In genomic region chr16:57785924-57786323, GRCh38 we compare ENCODE assay signal across 17 cellular contexts. TPM values are rescaled to one million over a fixed set of nuclear protein-coding genes. Genes with fewer than 3 reads are reported as not detected.
DNase-seq lines count a peak whose midpoint lies in the region; ATAC-seq and TF ChIP-seq lines count a peak whose summit lies in the region.
"Had no signal": no experiment of that assay in that cellular context is flagged by ENCODE, and none has a peak within 500 bp of the region (broad histone marks: within the 10 kb centered on the region; RNA-seq: fewer than 3 reads in every experiment).

No MANE protein-coding gene starts in this region.

- no peaks in the 10 kb centered on the region for H3K9me3 ChIP-seq in left ventricle myocardium inferior (replicated peaks)
- H3K9me3 ChIP-seq: BLaER1 treated with 17β-estradiol and CSF1 and Interleukin-3, amounts not matched to agents 10 nM and 100 nM had no signal

- DNase-seq in left ventricle myocardium inferior (no peak), left ventricle myocardium superior (no peak), neural crest cell (ENCODE audit: low read depth, low spot score) (no peak), substantia nigra (lab: John Stamatoyannopoulos, UW) (no peak), RKO (ENCODE audit: low spot score) (no peak)
- DNase-seq: CD4-positive, CD25-positive, alpha-beta regulatory T cell; CD8-positive, alpha-beta memory T cell; COR-L47; DMS 273 treated with DMSO at 0.1 percent for 48 hours; DMS53; HCEC 1CT; IMR-90 had no signal

- H3K36me3 ChIP-seq in left ventricle myocardium inferior, result peaks cover 39% of the 10 kb centered on the region

- no peaks in the 10 kb centered on the region for H3K27me3 Mint-ChIP-seq in neural crest cell (ENCODE audit: low read depth)

- H3K27ac ChIP-seq in left ventricle myocardium inferior (replicated peaks) (peak overlapping the region; percentile 90), substantia nigra (ENCODE audit: low read depth, low read length, poor library complexity, severe bottlenecking) (peak overlapping the region; percentile 68)
- H3K27ac ChIP-seq: BLaER1 treated with 17β-estradiol and CSF1 and Interleukin-3, amounts not matched to agents 10 nM and 100 nM had no signal

- TF ChIP-seq CTCF in left ventricle myocardium inferior (IDR thresholded peaks at IDR 0.05; ENCODE audit: borderline replicate concordance) (no peak), neural crest cell (conservative IDR thresholded peaks at IDR 0.05) (no peak)

- intact Hi-C loops in left ventricle myocardium inferior (cut with micrococcal nuclease) (no loop called here), left ventricle myocardium superior (cut with micrococcal nuclease) (no loop called here)

- H3K4me3 Mint-ChIP-seq in neural crest cell, result no peak overlapping the region
- H3K4me3 Mint-ChIP-seq: B cell; CD4-positive, CD25-positive, alpha-beta regulatory T cell; CD8-positive, alpha-beta memory T cell; GM23338 had no signal

- peaks cover 51% of the 10 kb centered on the region for H3K4me1 ChIP-seq in left ventricle myocardium inferior

- ATAC-seq in left ventricle myocardium superior (no peak), GM19035 (IDR thresholded peaks at IDR 0.05; ENCODE audit: unreplicated experiment) (no peak), HG03460 (IDR thresholded peaks at IDR 0.05; ENCODE audit: unreplicated experiment) (no peak)
- ATAC-seq: GM23338 had no signal

- peak overlapping the region; percentile 67 for H3K27ac Mint-ChIP-seq in neural crest cell (ENCODE audit: unreplicated experiment)
- H3K27ac Mint-ChIP-seq: B cell; CD8-positive, alpha-beta memory T cell; GM23338 had no signal

- no peaks in the 10 kb centered on the region for H3K9me3 Mint-ChIP-seq in neural crest cell
- H3K9me3 Mint-ChIP-seq: CD8-positive, alpha-beta memory T cell; GM23338 had no signal

- peaks cover 3% of the 10 kb centered on the region for H3K4me1 Mint-ChIP-seq in neural crest cell
- H3K4me1 Mint-ChIP-seq: B cell; CD4-positive, CD25-positive, alpha-beta regulatory T cell; CD8-positive, alpha-beta memory T cell had no signal

- H3K27me3 ChIP-seq in left ventricle myocardium inferior (ENCODE audit: low read depth), result no peaks in the 10 kb centered on the region
- H3K27me3 ChIP-seq: BLaER1 treated with 17β-estradiol and CSF1 and Interleukin-3, amounts not matched to agents 10 nM and 100 nM had no signal

- H3K36me3 Mint-ChIP-seq in neural crest cell (ENCODE audit: low read depth), result no peaks in the 10 kb centered on the region
- H3K36me3 Mint-ChIP-seq: CD4-positive, CD25-positive, alpha-beta regulatory T cell; CD8-positive, alpha-beta memory T cell had no signal

- H3K4me3 ChIP-seq in left ventricle myocardium inferior, result no peak overlapping the region
- H3K4me3 ChIP-seq: BLaER1 treated with 17β-estradiol and CSF1 and Interleukin-3, amounts not matched to agents 10 nM and 100 nM; GM23338 had no signal

RNA-seq across cellular contexts. Expression of gene KIFC3, which starts 16.4 kb away (rescaled TPM):
- total RNA-seq in left ventricle myocardium inferior (63.5 TPM), left ventricle myocardium superior (52.6 TPM), neural crest cell (25.1 TPM in 2 replicates)

RNA-seq across cellular contexts. Expression of gene KATNB1, which starts 50.4 kb away (rescaled TPM):
- total RNA-seq in left ventricle myocardium inferior, result 11.2 TPM
- 9.3 TPM for total RNA-seq in left ventricle myocardium superior
- total RNA-seq in neural crest cell, result 42.1 and 47.4 TPM in 2 replicates
